6 cellular contexts compared by ENCODE assay signal in the genomic region with DNA sequence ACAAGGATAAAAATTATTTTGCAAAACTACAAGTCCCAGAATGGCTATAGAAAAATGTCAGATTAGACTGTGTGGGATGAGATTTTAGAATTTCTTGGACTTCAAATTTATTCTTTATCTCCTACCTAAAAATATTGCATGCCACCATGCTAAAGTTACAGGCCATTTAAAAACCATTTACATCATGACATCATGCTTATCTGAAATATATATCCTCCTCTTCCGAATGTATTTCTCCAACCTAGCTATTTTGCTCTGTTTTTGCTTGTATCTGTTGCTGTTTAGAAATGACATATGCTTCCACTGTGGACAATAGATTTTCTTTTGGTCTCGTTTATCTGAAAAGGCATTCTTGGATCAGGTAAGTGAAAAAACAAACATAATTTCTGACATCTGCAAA.
"Had no signal": no experiment of that assay in that cellular context is flagged by ENCODE, and none has a peak within 500 bp of the region (broad histone marks: within the 10 kb centered on the region; RNA-seq: fewer than 3 reads in every experiment).

No MANE protein-coding gene starts in this region.

- ATAC-seq: K562 had no signal

- FAIRE-seq: HTR-8/SVneo, K562 had no signal

- H3K27ac ChIP-seq: HL-60 had no signal

- DNase-seq: IMR-90, KBM-7, KG1 had no signal

- H3K4me3 ChIP-seq: K562 had no signal
